ENCODE assay signal across 1 cellular context in genomic region chr11:78266451-78266850, GRCh38.
A peak's percentile ranks its signal among the peaks of the same experiment; 100 is the strongest.
TF ChIP-seq lines count a peak whose summit lies in the region.

No MANE protein-coding gene starts in this region.

TF ChIP-seq in K562, 482 proteins besides CTCF, POLR2A, EP300 and RAD21 (continued from another document):
- TF ChIP-seq ETV5 (CRISPR knock-in tag; IDR thresholded peaks at IDR 0.05; ENCODE audit: low read depth) (no peak), ZNF274 (IDR thresholded peaks at IDR 0.05; ENCODE audit: borderline replicate concordance, low read depth, low read length) (no peak), RFX7 (CRISPR knock-in tag; IDR thresholded peaks at IDR 0.05) (no peak), ZNF24 (IDR thresholded peaks at IDR 0.05) (no peak), MAX (CRISPR knock-in tag; IDR thresholded peaks at IDR 0.05) (no peak), TCF15 (CRISPR knock-in tag; IDR thresholded peaks at IDR 0.05) (no peak), NFIC (IDR thresholded peaks at IDR 0.05) (peak; percentile 96)
